8 cellular contexts compared by ENCODE assay signal in genomic region chr7:73519867-73520672, GRCh38. TPM values are rescaled to one million over a fixed set of nuclear protein-coding genes. Genes with fewer than 3 reads are reported as not detected.
DNase-seq lines count a peak whose midpoint lies in the region; ATAC-seq and TF ChIP-seq lines count a peak whose summit lies in the region.

No MANE protein-coding gene starts in this region.

- H3K9ac ChIP-seq in mammary epithelial cell (ENCODE audit: insufficient read depth, low read length) = peak overlapping the region; percentile 82

- no peaks in the 10 kb centered on the region for H3K27me3 Mint-ChIP-seq in Calu3 (ENCODE audit: unreplicated experiment)

- no peak for TF ChIP-seq CTCF in Calu3 (IDR thresholded peaks at IDR 0.05; ENCODE audit: unreplicated experiment)
- no peak for TF ChIP-seq CTCF in OCI-LY7 (conservative IDR thresholded peaks at IDR 0.05; ENCODE audit: low read length)
- TF ChIP-seq CTCF in mammary epithelial cell (conservative IDR thresholded peaks at IDR 0.05 in 1 of 2, IDR thresholded peaks at IDR 0.05 in 1 of 2; ENCODE audit: extremely low read depth in 1 of 2, insufficient read depth in 1 of 2, low read depth in 1 of 2, low read length in 2 of 2) = no peak

- intact Hi-C loops in Calu3 (cut with micrococcal nuclease; ENCODE audit: unreplicated experiment) = no loop called here
- intact Hi-C loops in OCI-LY7 (cut with micrococcal nuclease; ENCODE audit: unreplicated experiment) = loop anchor here (10.0 kb wide), 1 partner anchor 215 kb away; the partner anchor contains the start of gene ABHD11
- intact Hi-C loops in mammary epithelial cell (cut with micrococcal nuclease) = loop anchor here (5.0 kb wide), 1 partner anchor 197 kb away; the partner anchor contains the start of gene STX1A
- intact Hi-C loops in aorta (cut with DNase I) = loop anchor here in 1 of 2 donors (5.0 kb wide), 1 partner anchor 37 kb away; the partner anchor contains the start of gene BCL7B

- CTCF ChIA-PET in Calu3 (lab: Charles Lee) (interaction anchor here (0.6 to 1.3 kb wide), 3 partner anchors 37 to 205 kb away, joined by 3 to 4 read pairs (median 3); no protein-coding TSS in a partner anchor), OCI-LY7 (lab: Charles Lee; ENCODE audit: unreplicated experiment) (no interaction called here), mammary epithelial cell (lab: Charles Lee; ENCODE audit: low non-redundant PET) (no interaction called here)

- dilution Hi-C loops in mammary epithelial cell (cut with HindIII; ENCODE audit: low sequenced_read_pairs) = loop anchor here (5.0 kb wide), 4 partner anchors 37 to 207 kb away; partner anchors contain the start of gene BCL7B

- H3K4me1 ChIP-seq in OCI-LY7 (ENCODE audit: insufficient read depth, low read length, poor library complexity, severe bottlenecking) = peaks cover 47% of the 10 kb centered on the region
- H3K4me1 ChIP-seq in mammary epithelial cell (ENCODE audit: insufficient read depth, low read length) = peaks cover 8% of the 10 kb centered on the region
- peaks cover 42% of the 10 kb centered on the region for H3K4me1 ChIP-seq in mononuclear cell (ENCODE audit: insufficient read depth, low read length)
- H3K4me1 ChIP-seq in aorta (ENCODE audit: control insufficient read depth in 1 of 2, insufficient read depth in 2 of 2, low read length in 2 of 2) = peaks cover 0 to 9% of the 10 kb centered on the region in 2 donors

- H3K27ac ChIP-seq in OCI-LY7 (ENCODE audit: low read depth, low read length, poor library complexity, severe bottlenecking) (peak overlapping the region; percentile 76), mammary epithelial cell (ENCODE audit: insufficient read depth, low read depth, low read length) (peak overlapping the region; percentile 60), aorta (ENCODE audit: low read depth in 1 of 2, low read length in 2 of 2) (no peak overlapping the region)

- peak overlapping the region; percentile 96 for H3K4me3 Mint-ChIP-seq in Calu3 (ENCODE audit: low read depth, unreplicated experiment)

- ATAC-seq in aorta (ENCODE audit: low FRiP score) = no peak
- no peak for ATAC-seq in HG02763 (IDR thresholded peaks at IDR 0.05; ENCODE audit: unreplicated experiment)

- no peak for DNase-seq in Calu3
- DNase-seq in OCI-LY7 (ENCODE audit: low spot score) = peak; percentile 23
- DNase-seq in mammary epithelial cell = peak; percentile 4
- DNase-seq in aorta = peak in 1 of 2 donors; percentile 46
- DNase-seq in HuH-7.5 (ENCODE audit: low spot score) = no peak
- DNase-seq in NCI-H1694 treated with DMSO at 0.1 percent for 48 hours (lab: John Stamatoyannopoulos, UW) = no peak

- H3K36me3 ChIP-seq in OCI-LY7 (ENCODE audit: insufficient read depth, low read length) (peaks cover 64% of the 10 kb centered on the region), mammary epithelial cell (ENCODE audit: insufficient read depth, low read length) (peaks cover 13% of the 10 kb centered on the region), aorta (ENCODE audit: control insufficient read depth in 1 of 2, insufficient read depth in 2 of 2, low read length in 1 of 2) (peaks cover 0 to 1% of the 10 kb centered on the region in 2 donors)

- peak overlapping the region; percentile 61 for H3K27ac Mint-ChIP-seq in Calu3 (ENCODE audit: unreplicated experiment)

- H3K4me3 ChIP-seq in OCI-LY7 (ENCODE audit: low read depth, low read length, poor library complexity, severe bottlenecking) (peak overlapping the region; percentile 87), mammary epithelial cell (replicated peaks in 1 of 3; ENCODE audit: insufficient read depth in 1 of 3, low read depth in 2 of 3, low read length in 3 of 3) (peak overlapping the region; percentile 79 to 85 (median 79)), mononuclear cell (ENCODE audit: low read length) (peak overlapping the region; percentile 72), aorta (ENCODE audit: low read length in 2 of 2) (peak overlapping the region; percentile 3 to 100)

- peaks cover 34% of the 10 kb centered on the region for H4K20me1 ChIP-seq in OCI-LY7 (ENCODE audit: insufficient read depth, low read length)
- peaks cover 3% of the 10 kb centered on the region for H4K20me1 ChIP-seq in mammary epithelial cell (ENCODE audit: insufficient read depth, low read length)

- 80% methylated on average over 12 of the region's 18 CpGs for WGBS in mammary epithelial cell (ENCODE audit: low coverage, missing lambda C conversion rate)
- 67 to 68% methylated on average over 18 of the region's 18 CpGs for WGBS in aorta, 2 donors

- no TSS peak for BruUV-seq in Calu3 (replicated peaks; lab: Mats Ljungman, UMichigan)
- no TSS peak for BruUV-seq in OCI-LY7 (replicated peaks; lab: Mats Ljungman, UMichigan)
- BruUV-seq in mammary epithelial cell (replicated peaks; lab: Mats Ljungman, UMichigan) = no TSS peak

- no peaks in the 10 kb centered on the region for H3K9me3 ChIP-seq in OCI-LY7 (ENCODE audit: low read length)
- no peaks in the 10 kb centered on the region for H3K9me3 ChIP-seq in mammary epithelial cell (replicated peaks; ENCODE audit: insufficient read depth, low read length)
- no peaks in the 10 kb centered on the region for H3K9me3 ChIP-seq in mononuclear cell (ENCODE audit: low read depth, low read length)
- no peaks in the 10 kb centered on the region for H3K9me3 ChIP-seq in aorta (ENCODE audit: control insufficient read depth, low read length)

- peak overlapping the region; percentile 95 for H3K4me2 ChIP-seq in OCI-LY7 (ENCODE audit: low read length)
- H3K4me2 ChIP-seq in mammary epithelial cell (ENCODE audit: insufficient read depth, low read depth, low read length) = peak overlapping the region; percentile 90

- H3K27me3 ChIP-seq in mammary epithelial cell (ENCODE audit: insufficient read depth, low read length) = no peaks in the 10 kb centered on the region
- H3K27me3 ChIP-seq in mononuclear cell (ENCODE audit: insufficient read depth, low read length) = no peaks in the 10 kb centered on the region
- H3K27me3 ChIP-seq in aorta (ENCODE audit: control insufficient read depth in 1 of 2, insufficient read depth in 2 of 2, low read length in 1 of 2) = no peaks in the 10 kb centered on the region

- no peak overlapping the region for H2AFZ ChIP-seq in OCI-LY7 (ENCODE audit: low read length)
- no peak overlapping the region for H2AFZ ChIP-seq in mammary epithelial cell (ENCODE audit: low read depth, low read length)

- H3K79me2 ChIP-seq in OCI-LY7 (ENCODE audit: insufficient read depth, low read depth, low read length) = peaks cover 77% of the 10 kb centered on the region
- peaks cover 72% of the 10 kb centered on the region for H3K79me2 ChIP-seq in mammary epithelial cell (ENCODE audit: insufficient read depth, low read length)

- in situ Hi-C loops in mammary epithelial cell (cut with MboI; ENCODE audit: low sequenced_read_pairs in 2 of 2) = no loop called here

- H3K9me2 ChIP-seq in OCI-LY7 (ENCODE audit: insufficient read depth, low read length) = no peaks in the 10 kb centered on the region

- H3K36me3 Mint-ChIP-seq in Calu3 (ENCODE audit: insufficient read depth, unreplicated experiment) = peaks cover 32% of the 10 kb centered on the region

- H3K9me3 Mint-ChIP-seq in Calu3 (ENCODE audit: low read depth, unreplicated experiment) = no peaks in the 10 kb centered on the region

- peaks cover 8% of the 10 kb centered on the region for H3K4me1 Mint-ChIP-seq in Calu3 (ENCODE audit: low read depth, unreplicated experiment)

- POLR2A ChIA-PET in OCI-LY7 (lab: Charles Lee) = interaction anchor here (0.5 to 2.0 kb wide), 2 partner anchors 16 to 184 kb away, joined by 3 to 7 read pairs; no protein-coding TSS in a partner anchor

RNA-seq across cellular contexts. Expression of gene BAZ1B, which starts 2.0 kb away (rescaled TPM):
- total RNA-seq in Calu3 (2022) = 44.6 and 45.1 TPM in 2 replicates
- total RNA-seq in OCI-LY7 (2014; rRNA removed; shearing (Covaris generic)) = 77.8 and 86.8 TPM in 2 replicates
- 109 and 117 TPM in 2 replicates for total RNA-seq in OCI-LY7 (2022)
- total RNA-seq in mammary epithelial cell = 10 to 100 TPM; 34.5 to 68.4 TPM
- polyA plus RNA-seq in mammary epithelial cell = 20.4 TPM
- 55.8 TPM for polyA minus RNA-seq in mammary epithelial cell
- 52.2 TPM for total RNA-seq in mononuclear cell
- 10 to 100 TPM; 49.3 to 60.0 TPM for total RNA-seq in aorta
- 10 to 100 TPM; 19.1 to 23.9 TPM for polyA plus RNA-seq in aorta

RNA-seq across cellular contexts. Expression of gene BCL7B, which starts 37.4 kb away (rescaled TPM):
- 37.8 and 44.6 TPM in 2 replicates for total RNA-seq in Calu3 (2022)
- total RNA-seq in OCI-LY7 (2014; rRNA removed; shearing (Covaris generic)) = 27.7 and 31.7 TPM in 2 replicates
- total RNA-seq in OCI-LY7 (2022) = 47.1 and 51.7 TPM in 2 replicates
- total RNA-seq in mammary epithelial cell = 10 to 100 TPM; 25.5 to 57.8 TPM
- 61.3 TPM for polyA plus RNA-seq in mammary epithelial cell
- 31.0 TPM for polyA minus RNA-seq in mammary epithelial cell
- 60.7 TPM for total RNA-seq in mononuclear cell
- 10 to 100 TPM; 45.5 to 68.2 TPM for total RNA-seq in aorta
- 10 to 100 TPM; 70.9 to 92.3 TPM for polyA plus RNA-seq in aorta

RNA-seq across cellular contexts. Expression of gene TBL2, which starts 58.3 kb away (rescaled TPM):
- total RNA-seq in Calu3 (2022) (33.3 and 35.9 TPM in 2 replicates), OCI-LY7 (2022) (42.8 and 47.9 TPM in 2 replicates), mammary epithelial cell (10 to 100 TPM; 30.0 to 34.5 TPM), mononuclear cell (11.5 TPM), aorta (10 to 100 TPM; 26.5 to 27.7 TPM)
- total RNA-seq in OCI-LY7 (2014; rRNA removed; shearing (Covaris generic)) = 36.9 and 39.8 TPM in 2 replicates
- polyA plus RNA-seq in mammary epithelial cell (36.8 TPM), aorta (10 to 100 TPM; 17.7 to 22.8 TPM)
- polyA minus RNA-seq in mammary epithelial cell = 41.8 TPM

Comparison
In these comparisons a context has a peak if more than half of its experiments do, and no peak if none do; other contexts are left out.
1. DNase-seq: peak in OCI-LY7 (single experiment) and mammary epithelial cell (single experiment); none in Calu3 (single experiment), HuH-7.5 (single experiment) and NCI-H1694 treated with DMSO at 0.1 percent for 48 hours (single experiment).
2. H3K27ac ChIP-seq: peak in OCI-LY7 (single experiment) and mammary epithelial cell (single experiment); none in aorta (0 of 2).
3. Peak in every context shown above with its lines, with median percentiles within 50 percentile points of each other: H3K4me3 ChIP-seq.